ENCODE assay signal across 26 cellular contexts in genomic region chr2:23537991-23538390, GRCh38.
"Had no signal": no experiment of that assay in that cellular context is flagged by ENCODE, and none has a peak within 500 bp of the region (broad histone marks: within the 10 kb centered on the region; RNA-seq: fewer than 3 reads in every experiment).

No MANE protein-coding gene starts in this region.

- H3K9me3 ChIP-seq: gastroesophageal sphincter, right atrium auricular region, stomach, thyroid gland, upper lobe of right lung had no signal

- H3K36me3 ChIP-seq: gastroesophageal sphincter, neural progenitor cell, right atrium auricular region, stomach, thyroid gland, upper lobe of right lung had no signal

- ATAC-seq: activated CD4-positive, alpha-beta T cell treated with anti-CD3 and anti-CD28 coated beads for 36 hours; esophagus mucosa; gastroesophageal sphincter; left cardiac atrium; naive thymus-derived CD8-positive, alpha-beta T cell; stimulated activated naive B cell treated with anti-CD40 and anti-IgM and Interleukin-4, amounts not matched to agents 10 μg/mL and 1 μg/mL and 100 μg/mL, for 72 hours; T-cell; upper lobe of right lung had no signal

- H3K4me2 ChIP-seq: neural progenitor cell had no signal

- H3K36me3 Mint-ChIP-seq: activated naive CD8-positive, alpha-beta T cell treated with anti-CD3 and anti-CD28 coated beads, Interleukin-2, amount 10 ng/mL, durations not matched to agents 7 days and 5 days; mesothelial cell of epicardium; neural progenitor cell; stimulated activated naive B cell treated with anti-CD40 and anti-IgM and Interleukin-4, amounts not matched to agents 10 μg/mL and 1 μg/mL and 100 μg/mL, for 72 hours; T-cell had no signal

- H3K27me3 Mint-ChIP-seq: activated CD4-positive, alpha-beta T cell treated with anti-CD3 and anti-CD28 coated beads for 36 hours; activated naive CD8-positive, alpha-beta T cell treated with anti-CD3 and anti-CD28 coated beads, Interleukin-2, amount 10 ng/mL, durations not matched to agents 7 days and 5 days; central memory CD8-positive, alpha-beta T cell; naive thymus-derived CD8-positive, alpha-beta T cell; T-cell had no signal

- H2AFZ ChIP-seq: neural progenitor cell had no signal

- H3K27me3 ChIP-seq: gastroesophageal sphincter, neural progenitor cell, right atrium auricular region, stomach, thyroid gland, upper lobe of right lung had no signal

- H3K27ac ChIP-seq: neural progenitor cell, right atrium auricular region, thyroid gland, upper lobe of right lung had no signal

- H3K4me3 Mint-ChIP-seq: activated CD4-positive, alpha-beta T cell treated with anti-CD3 and anti-CD28 coated beads for 36 hours; activated naive CD4-positive, alpha-beta T cell treated with anti-CD3 and anti-CD28 coated beads, Interleukin-2, amount 10 ng/mL, durations not matched to agents 7 days and 5 days; activated naive CD8-positive, alpha-beta T cell treated with anti-CD3 and anti-CD28 coated beads, Interleukin-2, amount 10 ng/mL, durations not matched to agents 7 days and 5 days; central memory CD8-positive, alpha-beta T cell; dendritic cell treated with granulocyte-macrophage colony-stimulating factor and Interleukin-4, amounts not matched to agents 40 ng/mL and 50 ng/mL, for 4 days; endodermal cell; mesothelial cell of epicardium; neural progenitor cell; stimulated activated naive B cell treated with anti-CD40 and anti-IgM and Interleukin-4, amounts not matched to agents 10 μg/mL and 1 μg/mL and 100 μg/mL, for 72 hours; T-cell had no signal

- H3K9ac ChIP-seq: neural progenitor cell had no signal

- H3K9me3 Mint-ChIP-seq: activated naive CD4-positive, alpha-beta T cell treated with anti-CD3 and anti-CD28 coated beads, Interleukin-2, amount 10 ng/mL, durations not matched to agents 7 days and 5 days; activated naive CD8-positive, alpha-beta T cell treated with anti-CD3 and anti-CD28 coated beads, Interleukin-2, amount 10 ng/mL, durations not matched to agents 7 days and 5 days; central memory CD8-positive, alpha-beta T cell; dendritic cell treated with granulocyte-macrophage colony-stimulating factor and Interleukin-4, amounts not matched to agents 40 ng/mL and 50 ng/mL, for 4 days; endodermal cell; mesothelial cell of epicardium; neural progenitor cell; stimulated activated naive B cell treated with anti-CD40 and anti-IgM and Interleukin-4, amounts not matched to agents 10 μg/mL and 1 μg/mL and 100 μg/mL, for 72 hours; T-cell had no signal

- FAIRE-seq: keratinocyte had no signal

- DNase-seq: activated CD4-positive, alpha-beta T cell treated with anti-CD3 and anti-CD28 coated beads for 36 hours; activated CD4-positive, alpha-beta T cell treated with anti-CD3 and anti-CD28 coated beads, Interleukin-2, amount 50 U/mL, for 4 hours; activated CD4-positive, CD25-positive, alpha-beta regulatory T cell; activated gamma-delta T cell; activated naive CD4-positive, alpha-beta T cell treated with anti-CD3 and anti-CD28 coated beads, Interleukin-2, amount 10 ng/mL, durations not matched to agents 7 days and 5 days; activated naive CD8-positive, alpha-beta T cell treated with anti-CD3 and anti-CD28 coated beads, Interleukin-2, amount 10 ng/mL, durations not matched to agents 7 days and 5 days; amniotic stem cell; endodermal cell; left cardiac atrium; naive thymus-derived CD8-positive, alpha-beta T cell; occipital lobe; stimulated activated CD4-positive, alpha-beta T cell treated with anti-CD3 and anti-CD28 coated beads, Interleukin-15, amount 100 ng/mL, for 24 hours; stimulated activated CD4-positive, alpha-beta T cell treated with anti-CD3 and anti-CD28 coated beads, Interleukin-2, amount 100 ng/mL, for 24 hours; stimulated activated naive B cell treated with anti-CD40 and anti-IgM and Interleukin-4, amounts not matched to agents 10 μg/mL and 1 μg/mL and 100 μg/mL, for 72 hours; stomach; T-cell; upper lobe of right lung had no signal

- H3K27ac Mint-ChIP-seq: activated CD4-positive, alpha-beta T cell treated with anti-CD3 and anti-CD28 coated beads for 36 hours; activated naive CD4-positive, alpha-beta T cell treated with anti-CD3 and anti-CD28 coated beads, Interleukin-2, amount 10 ng/mL, durations not matched to agents 7 days and 5 days; activated naive CD8-positive, alpha-beta T cell treated with anti-CD3 and anti-CD28 coated beads, Interleukin-2, amount 10 ng/mL, durations not matched to agents 7 days and 5 days; dendritic cell treated with granulocyte-macrophage colony-stimulating factor and Interleukin-4, amounts not matched to agents 40 ng/mL and 50 ng/mL, for 4 days; endodermal cell; mesothelial cell of epicardium; neural progenitor cell; stimulated activated naive B cell treated with anti-CD40 and anti-IgM and Interleukin-4, amounts not matched to agents 10 μg/mL and 1 μg/mL and 100 μg/mL, for 72 hours; T-cell had no signal

- H3K4me3 ChIP-seq: gastroesophageal sphincter, neural progenitor cell, right atrium auricular region, stomach, thyroid gland, upper lobe of right lung had no signal
